16 cellular contexts compared by ENCODE assay signal in genomic region chr1:224541072-224541790, GRCh38.
A peak's percentile ranks its signal among the peaks of the same experiment; 100 is the strongest.
DNase-seq lines count a peak whose midpoint lies in the region; ATAC-seq and TF ChIP-seq lines count a peak whose summit lies in the region.
"Had no signal": no experiment of that assay in that cellular context is flagged by ENCODE, and none has a peak within 500 bp of the region (broad histone marks: within the 10 kb centered on the region; RNA-seq: fewer than 3 reads in every experiment).

No MANE protein-coding gene starts in this region.

- dilution Hi-C loops in IMR-90 (cut with HindIII; ENCODE audit: low sequenced_read_pairs, unreplicated experiment), result no loop called here

- no peak overlapping the region for H3K9ac ChIP-seq in IMR-90 (ENCODE audit: low read depth, low read length)
- H3K9ac ChIP-seq in SK-N-SH, result no peak overlapping the region; the same call in 1 of the 2 replicates

- no peak overlapping the region for H2BK5ac ChIP-seq in IMR-90 (ENCODE audit: low read depth, low read length, poor library complexity, severe bottlenecking)

- no peaks in the 10 kb centered on the region for H3K27me3 ChIP-seq in ACC112 (ENCODE audit: insufficient read depth, low read length)
- H3K27me3 ChIP-seq in IMR-90 (ENCODE audit: control insufficient read depth, insufficient read depth, low read length), result no peaks in the 10 kb centered on the region
- H3K27me3 ChIP-seq in SK-N-SH (ENCODE audit: insufficient read depth), result no peaks in the 10 kb centered on the region
- H3K27me3 ChIP-seq in testis, result no peaks in the 10 kb centered on the region
- H3K27me3 ChIP-seq: upper lobe of left lung had no signal

- H3K56ac ChIP-seq in IMR-90 (ENCODE audit: extremely low read depth, insufficient read depth, low read length), result no peak overlapping the region

- 0 out of 3 replicates have a peak overlapping the region, but pooled peaks have one; percentile 100 for H2BK15ac ChIP-seq in IMR-90 (ENCODE audit: low read depth, low read length)

- CTCF ChIA-PET in IMR-90 (lab: Yijun Ruan, JAX), result interaction anchor here (1.2 kb wide), 1 partner anchor 29 kb away, joined by 3 read pairs; no protein-coding TSS in a partner anchor
- CTCF ChIA-PET in SK-N-SH (lab: Yijun Ruan, JAX), result interaction anchor here (1.1 to 1.2 kb wide), 3 partner anchors 48 to 381 kb away, joined by 3 to 5 read pairs (median 3); no protein-coding TSS in a partner anchor

- no peaks in the 10 kb centered on the region for H3K9me3 ChIP-seq in IMR-90 (ENCODE audit: control insufficient read depth, insufficient read depth, low read length)
- no peaks in the 10 kb centered on the region for H3K9me3 ChIP-seq in SK-N-SH
- H3K9me3 ChIP-seq in testis, result no peaks in the 10 kb centered on the region
- H3K9me3 ChIP-seq: psoas muscle, upper lobe of left lung had no signal

- H2AK9ac ChIP-seq in IMR-90 (replicated peaks; ENCODE audit: low read depth, low read length, poor library complexity), result no peak overlapping the region

- no peak overlapping the region for H3K18ac ChIP-seq in IMR-90 (ENCODE audit: low read depth, low read length)

- POLR2A ChIA-PET in IMR-90 (lab: Charles Lee; ENCODE audit: unreplicated experiment), result no interaction called here
- POLR2A ChIA-PET in SK-N-SH (lab: Yijun Ruan, JAX), result no interaction called here

- no peaks in the 10 kb centered on the region; a peak in 1 of 4 replicates for H3K79me1 ChIP-seq in IMR-90 (ENCODE audit: low read depth in 1 of 2, low read length in 2 of 2)

- H3K9me2 ChIP-seq in SK-N-SH, result no peaks in the 10 kb centered on the region

- H3K9me1 ChIP-seq in IMR-90 (ENCODE audit: insufficient read depth, low read length), result peaks cover 16% of the 10 kb centered on the region

- no peak for TF ChIP-seq CTCF in IMR-90 (conservative IDR thresholded peaks at IDR 0.05; ENCODE audit: low read depth, low read length)
- no peak for TF ChIP-seq CTCF in SK-N-SH (IDR thresholded peaks at IDR 0.05)
- no peak for TF ChIP-seq CTCF in testis (IDR thresholded peaks at IDR 0.05)

- WGBS in IMR-90 (ENCODE audit: extremely low coverage in 2 of 2, insufficient read length in 1 of 2), 2 experiments, result no CpG with 5 or more reads among the region's 3 CpGs
- 14% methylated on average over 3 of the region's 3 CpGs for WGBS in SK-N-SH (ENCODE audit: low lambda C conversion rate)
- WGBS in testis, 2 donors, result 59 to 72% methylated on average over 3 of the region's 3 CpGs

- no peak overlapping the region for H4K8ac ChIP-seq in IMR-90 (ENCODE audit: low read depth in 2 of 2, low read length in 2 of 2)

- H3K23ac ChIP-seq in IMR-90 (ENCODE audit: low read depth, low read length), result no peak overlapping the region

- ATAC-seq in IMR-90 (ENCODE audit: low read depth), result no peak
- ATAC-seq in GM18907 (IDR thresholded peaks at IDR 0.05; ENCODE audit: unreplicated experiment), result no peak
- ATAC-seq: HCT116, left cardiac atrium, psoas muscle had no signal

- H3K27ac ChIP-seq in ACC112 (ENCODE audit: low read depth, low read length) (peak overlapping the region; percentile 84), IMR-90 (ENCODE audit: insufficient read depth, low read length) (no peak overlapping the region), SK-N-SH (ENCODE audit: low read depth in 2 of 2, low read length in 1 of 2) (peak overlapping the region; percentile 94 to 99; a peak in 3 of 4 replicates), testis (no peak overlapping the region)
- H3K27ac ChIP-seq: psoas muscle, upper lobe of left lung had no signal

- H2BK120ac ChIP-seq in IMR-90 (ENCODE audit: low read depth, low read length), result peak overlapping the region; percentile 60; the same call in 1 of the 2 replicates

- H4K91ac ChIP-seq in IMR-90 (ENCODE audit: insufficient read depth, low read depth, low read length), result no peak overlapping the region

- H3K4ac ChIP-seq in IMR-90 (ENCODE audit: low read depth, low read length), result peak overlapping the region; percentile 44; the same call in 1 of the 2 replicates

- in situ Hi-C loops in IMR-90 (cut with MboI; ENCODE audit: low sequenced_read_pairs), result no loop called here

- H3K4me2 ChIP-seq in IMR-90 (ENCODE audit: low read depth, low read length), result no peak overlapping the region
- peak overlapping the region; percentile 8; the same call in 1 of the 2 replicates for H3K4me2 ChIP-seq in SK-N-SH

- H3K14ac ChIP-seq in IMR-90 (replicated peaks; ENCODE audit: low read depth, low read length), result no peak overlapping the region

- TF ChIP-seq EP300 in SK-N-SH (IDR thresholded peaks at IDR 0.05; ENCODE audit: borderline replicate concordance in 1 of 2, low read depth in 1 of 2, low read length in 1 of 2), result peak in 1 of 2 experiments; percentile 51; a peak in 1 of 4 replicates

- DNase-seq in IMR-90 (no peak), SK-N-SH (peak; percentile 31), globus pallidus (ENCODE audit: low spot score) (peak; percentile 16), testis (no peak), LoVo (ENCODE audit: low spot score) (no peak)
- no peak for DNase-seq in activated naive CD4-positive, alpha-beta T cell treated with Interleukin-2 at 50 U/mL for 16 hours
- DNase-seq: activated B cell treated with CpG ODN at 0.5 μM for 24 hours; activated CD4-positive, alpha-beta T cell treated with anti-CD3 and anti-CD28 coated beads, Interleukin-2, amount 50 U/mL, for 4 hours; left cardiac atrium; NCI-H1417 treated with DMSO at 0.1 percent for 48 hours; NCI-H524; psoas muscle; upper lobe of left lung had no signal

- H3K36me3 ChIP-seq in ACC112 (ENCODE audit: insufficient read depth, low read length) (no peaks in the 10 kb centered on the region), IMR-90 (ENCODE audit: control insufficient read depth, insufficient read depth, low read length) (no peaks in the 10 kb centered on the region), SK-N-SH (replicated peaks in 1 of 2; ENCODE audit: control insufficient read depth in 1 of 2, insufficient read depth in 2 of 2, low read length in 1 of 2) (no peaks in the 10 kb centered on the region), testis (ENCODE audit: low read depth, missing control alignments) (no peaks in the 10 kb centered on the region)
- H3K36me3 ChIP-seq: upper lobe of left lung had no signal

- H3K4me3 ChIP-seq in ACC112 (ENCODE audit: low read depth, low read length) (no peak overlapping the region), IMR-90 (ENCODE audit: insufficient read depth, low read depth, low read length) (no peak overlapping the region), SK-N-SH (ENCODE audit: low read depth in 2 of 2, low read length in 1 of 2) (no peak overlapping the region), testis (no peak overlapping the region)
- H3K4me3 ChIP-seq: psoas muscle, upper lobe of left lung had no signal

- TF ChIP-seq POLR2A in IMR-90 (IDR thresholded peaks at IDR 0.05; ENCODE audit: low read depth, low read length) (no peak), testis (IDR thresholded peaks at IDR 0.05) (no peak)

- no peak overlapping the region for H2AK5ac ChIP-seq in IMR-90 (ENCODE audit: low read depth, low read length)

- no peak overlapping the region for H4K5ac ChIP-seq in IMR-90 (ENCODE audit: low read depth, low read length)

- H4K20me1 ChIP-seq in IMR-90 (ENCODE audit: insufficient read depth, low read length) (no peaks in the 10 kb centered on the region), SK-N-SH (ENCODE audit: insufficient read depth) (no peaks in the 10 kb centered on the region)

- H3K79me2 ChIP-seq in ACC112 (ENCODE audit: control insufficient read depth, insufficient read depth, low read length, unreplicated experiment) (no peaks in the 10 kb centered on the region), SK-N-SH (ENCODE audit: insufficient read depth) (no peaks in the 10 kb centered on the region)

- H3F3A ChIP-seq in SK-N-SH (replicated peaks; ENCODE audit: insufficient read depth), result peaks cover 30% of the 10 kb centered on the region

- TF ChIP-seq RAD21 in IMR-90 (IDR thresholded peaks at IDR 0.05; ENCODE audit: low read length) (no peak), SK-N-SH (IDR thresholded peaks at IDR 0.05; ENCODE audit: low read length) (no peak)

- H3K4me1 ChIP-seq in ACC112 (ENCODE audit: control insufficient read depth, insufficient read depth, low read length, unreplicated experiment) (peaks cover 48% of the 10 kb centered on the region), IMR-90 (ENCODE audit: control insufficient read depth, insufficient read depth, low read length) (peaks cover 14% of the 10 kb centered on the region), SK-N-SH (ENCODE audit: control insufficient read depth in 1 of 2, insufficient read depth in 2 of 2, low read depth in 1 of 2, low read length in 1 of 2) (peaks cover 33 to 47% of the 10 kb centered on the region in 2 experiments), testis (no peaks in the 10 kb centered on the region)
- H3K4me1 ChIP-seq: psoas muscle had no signal

- intact Hi-C loops in IMR-90 (cut with micrococcal nuclease), result no loop called here
- intact Hi-C loops in testis (cut with DNase I; ENCODE audit: low total_unique reads), result no loop called here

- H2AFZ ChIP-seq in ACC112 (ENCODE audit: low read length, unreplicated experiment) (peak overlapping the region; percentile 8), IMR-90 (replicated peaks; ENCODE audit: low read length, poor library complexity) (no peak overlapping the region), SK-N-SH (ENCODE audit: low read depth) (peak overlapping the region; percentile 43; the same call in 1 of the 2 replicates)

- BruUV-seq in IMR-90 (replicated peaks; lab: Mats Ljungman, UMichigan), result no TSS peak

- peak overlapping the region; percentile 63; the same call in 1 of the 2 replicates for H2BK20ac ChIP-seq in IMR-90 (ENCODE audit: low read depth, low read length)

TF ChIP-seq in IMR-90, 13 proteins besides CTCF, POLR2A, EP300 and RAD21 (continues in another document):
- TF ChIP-seq MAFK (IDR thresholded peaks at IDR 0.05; ENCODE audit: low read depth, low read length) (peak; percentile 99), SMC3 (IDR thresholded peaks at IDR 0.05; ENCODE audit: low read depth, low read length) (no peak)

TF ChIP-seq in SK-N-SH, 30 proteins besides CTCF, POLR2A, EP300 and RAD21 (continues in another document):
- no peak for TF ChIP-seq TAF1 (IDR thresholded peaks at IDR 0.05; ENCODE audit: borderline replicate concordance, low read depth, low read length)
- peak; percentile 82 for TF ChIP-seq RCOR1 (IDR thresholded peaks at IDR 0.05; ENCODE audit: low read length)
- peak; percentile 32; the same call in 1 of the 2 replicates for TF ChIP-seq PBX3 (IDR thresholded peaks at IDR 0.05)
- TF ChIP-seq CHD2 (IDR thresholded peaks at IDR 0.05; ENCODE audit: low read length, partially characterized antibody), result no peak
- TF ChIP-seq MEF2A (IDR thresholded peaks at IDR 0.05; ENCODE audit: borderline replicate concordance, low read depth), result no peak

Comparison
In these comparisons a context has a peak if more than half of its experiments do, and no peak if none do; other contexts are left out.
1. H3K27ac ChIP-seq: peak in ACC112 (single experiment) and SK-N-SH (2 of 2); none in IMR-90 (single experiment) and testis (0 of 2).
2. DNase-seq: peak in SK-N-SH (single experiment) and globus pallidus (single experiment); none in IMR-90 (single experiment), testis (single experiment), LoVo (single experiment) and activated naive CD4-positive, alpha-beta T cell treated with Interleukin-2 at 50 U/mL for 16 hours (single experiment).